Comparison of ENCODE assay signal across 1 cellular context in the genomic region with DNA sequence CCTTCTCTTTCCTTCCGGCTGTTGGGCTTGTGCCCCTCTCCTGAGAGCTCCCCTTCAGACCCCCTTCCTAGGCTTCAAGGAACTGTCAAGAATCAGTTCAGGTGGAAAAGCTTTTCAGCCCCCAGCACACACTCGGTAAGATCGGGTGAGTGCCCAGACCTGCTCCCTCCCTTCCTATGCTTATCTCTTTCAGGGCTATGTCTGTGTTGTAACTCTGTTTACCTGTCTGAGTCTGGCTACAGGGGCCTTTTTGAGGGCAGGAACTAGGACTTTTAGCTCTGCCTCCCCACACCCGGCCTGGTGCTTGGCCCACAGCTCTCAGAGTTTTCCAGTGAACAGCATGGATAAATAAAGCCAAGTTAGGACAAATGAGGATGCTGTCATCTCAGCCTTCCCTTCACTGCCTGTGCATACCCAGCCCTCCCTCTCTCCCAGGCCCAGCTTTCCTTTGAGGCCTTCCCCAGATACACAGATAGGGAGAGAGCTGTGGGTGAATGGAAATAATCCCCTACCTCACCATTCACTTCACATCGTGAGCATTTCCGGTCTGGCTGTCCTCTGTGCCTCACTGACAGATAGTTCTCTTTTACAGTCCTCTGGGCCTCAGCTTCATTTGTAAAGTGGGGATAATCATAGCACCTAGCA.
TF ChIP-seq lines count a peak whose summit lies in the region.

No MANE protein-coding gene starts in this region.

TF ChIP-seq in HepG2, 621 proteins besides CTCF, POLR2A, EP300 and RAD21 (continued from another document and continues in another):
- TF ChIP-seq MYPOP (CRISPR knock-in tag; IDR thresholded peaks at IDR 0.05) (no peak; the same call in 1 of the 2 replicates), PHF8 (CRISPR knock-in tag; IDR thresholded peaks at IDR 0.05) (peak; percentile 47), ZNF672 (CRISPR knock-in tag; IDR thresholded peaks at IDR 0.05) (no peak), ZNF678 (CRISPR knock-in tag; IDR thresholded peaks at IDR 0.05) (no peak), ZBTB20 (CRISPR knock-in tag; IDR thresholded peaks at IDR 0.05; ENCODE audit: borderline replicate concordance, low read depth) (peak; percentile 70), ZBTB49 (CRISPR knock-in tag; IDR thresholded peaks at IDR 0.05; ENCODE audit: borderline replicate concordance) (no peak), DRAP1 (CRISPR knock-in tag; IDR thresholded peaks at IDR 0.05) (peak; percentile 76), AKNA (CRISPR knock-in tag; IDR thresholded peaks at IDR 0.05; ENCODE audit: borderline replicate concordance) (no peak), ZNF569 (CRISPR knock-in tag; IDR thresholded peaks at IDR 0.05; ENCODE audit: borderline replicate concordance) (no peak), KAT8 (CRISPR knock-in tag; IDR thresholded peaks at IDR 0.05) (peak; percentile 76), ZBTB38 (CRISPR knock-in tag; IDR thresholded peaks at IDR 0.05) (peak; percentile 51; the same call in 1 of the 2 replicates), KDM1A (CRISPR knock-in tag; IDR thresholded peaks at IDR 0.05) (no peak), HDAC2 (CRISPR knock-in tag; IDR thresholded peaks at IDR 0.05) (peak; percentile 90), HNF1B (CRISPR knock-in tag; IDR thresholded peaks at IDR 0.05) (peak; percentile 65), ZNF547 (CRISPR knock-in tag; IDR thresholded peaks at IDR 0.05) (no peak), U2AF2 (IDR thresholded peaks at IDR 0.05; ENCODE audit: low read depth, low read length) (no peak), RBM22 (optimal IDR thresholded peaks at IDR 0.05; ENCODE audit: low read length) (peak; percentile 51), CHCHD3 (CRISPR knock-in tag; IDR thresholded peaks at IDR 0.05) (no peak), ARNT (IDR thresholded peaks at IDR 0.05) (no peak), ZNF20 (CRISPR knock-in tag; IDR thresholded peaks at IDR 0.05) (0 out of 2 replicates have a peak, but pooled peaks have one; percentile 15), CCAR2 (optimal IDR thresholded peaks at IDR 0.05; ENCODE audit: low read depth, low read length) (peak; percentile 31), NPAS2 (CRISPR knock-in tag; IDR thresholded peaks at IDR 0.05; ENCODE audit: borderline replicate concordance) (no peak), ZNF136 (CRISPR knock-in tag; IDR thresholded peaks at IDR 0.05; ENCODE audit: low read depth) (no peak), SOX6 (IDR thresholded peaks at IDR 0.05) (no peak), SOX6 (CRISPR knock-in tag; IDR thresholded peaks at IDR 0.05) (peak; percentile 85), SP1 (IDR thresholded peaks at IDR 0.05) (no peak), SP1 (CRISPR knock-in tag; IDR thresholded peaks at IDR 0.05) (no peak), ZSCAN29 (CRISPR knock-in tag; conservative IDR thresholded peaks at IDR 0.05) (peak; percentile 41; the same call in 1 of the 2 replicates), KLF12 (CRISPR knock-in tag; IDR thresholded peaks at IDR 0.05; ENCODE audit: borderline replicate concordance) (peak; percentile 55; the same call in 1 of the 2 replicates), ATF4 (CRISPR knock-in tag; IDR thresholded peaks at IDR 0.05) (no peak), BCL6 (CRISPR knock-in tag; IDR thresholded peaks at IDR 0.05) (peak; percentile 94), LCORL (IDR thresholded peaks at IDR 0.05) (no peak), LCORL (CRISPR knock-in tag; IDR thresholded peaks at IDR 0.05) (peak; percentile 71; the same call in 1 of the 2 replicates)
- TF ChIP-seq, protein P1, sequence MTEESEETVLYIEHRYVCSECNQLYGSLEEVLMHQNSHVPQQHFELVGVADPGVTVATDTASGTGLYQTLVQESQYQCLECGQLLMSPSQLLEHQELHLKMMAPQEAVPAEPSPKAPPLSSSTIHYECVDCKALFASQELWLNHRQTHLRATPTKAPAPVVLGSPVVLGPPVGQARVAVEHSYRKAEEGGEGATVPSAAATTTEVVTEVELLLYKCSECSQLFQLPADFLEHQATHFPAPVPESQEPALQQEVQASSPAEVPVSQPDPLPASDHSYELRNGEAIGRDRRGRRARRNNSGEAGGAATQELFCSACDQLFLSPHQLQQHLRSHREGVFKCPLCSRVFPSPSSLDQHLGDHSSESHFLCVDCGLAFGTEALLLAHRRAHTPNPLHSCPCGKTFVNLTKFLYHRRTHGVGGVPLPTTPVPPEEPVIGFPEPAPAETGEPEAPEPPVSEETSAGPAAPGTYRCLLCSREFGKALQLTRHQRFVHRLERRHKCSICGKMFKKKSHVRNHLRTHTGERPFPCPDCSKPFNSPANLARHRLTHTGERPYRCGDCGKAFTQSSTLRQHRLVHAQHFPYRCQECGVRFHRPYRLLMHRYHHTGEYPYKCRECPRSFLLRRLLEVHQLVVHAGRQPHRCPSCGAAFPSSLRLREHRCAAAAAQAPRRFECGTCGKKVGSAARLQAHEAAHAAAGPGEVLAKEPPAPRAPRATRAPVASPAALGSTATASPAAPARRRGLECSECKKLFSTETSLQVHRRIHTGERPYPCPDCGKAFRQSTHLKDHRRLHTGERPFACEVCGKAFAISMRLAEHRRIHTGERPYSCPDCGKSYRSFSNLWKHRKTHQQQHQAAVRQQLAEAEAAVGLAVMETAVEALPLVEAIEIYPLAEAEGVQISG (CRISPR knock-in tag; IDR thresholded peaks at IDR 0.05), result peak; percentile 67
- TF ChIP-seq, protein P2, sequence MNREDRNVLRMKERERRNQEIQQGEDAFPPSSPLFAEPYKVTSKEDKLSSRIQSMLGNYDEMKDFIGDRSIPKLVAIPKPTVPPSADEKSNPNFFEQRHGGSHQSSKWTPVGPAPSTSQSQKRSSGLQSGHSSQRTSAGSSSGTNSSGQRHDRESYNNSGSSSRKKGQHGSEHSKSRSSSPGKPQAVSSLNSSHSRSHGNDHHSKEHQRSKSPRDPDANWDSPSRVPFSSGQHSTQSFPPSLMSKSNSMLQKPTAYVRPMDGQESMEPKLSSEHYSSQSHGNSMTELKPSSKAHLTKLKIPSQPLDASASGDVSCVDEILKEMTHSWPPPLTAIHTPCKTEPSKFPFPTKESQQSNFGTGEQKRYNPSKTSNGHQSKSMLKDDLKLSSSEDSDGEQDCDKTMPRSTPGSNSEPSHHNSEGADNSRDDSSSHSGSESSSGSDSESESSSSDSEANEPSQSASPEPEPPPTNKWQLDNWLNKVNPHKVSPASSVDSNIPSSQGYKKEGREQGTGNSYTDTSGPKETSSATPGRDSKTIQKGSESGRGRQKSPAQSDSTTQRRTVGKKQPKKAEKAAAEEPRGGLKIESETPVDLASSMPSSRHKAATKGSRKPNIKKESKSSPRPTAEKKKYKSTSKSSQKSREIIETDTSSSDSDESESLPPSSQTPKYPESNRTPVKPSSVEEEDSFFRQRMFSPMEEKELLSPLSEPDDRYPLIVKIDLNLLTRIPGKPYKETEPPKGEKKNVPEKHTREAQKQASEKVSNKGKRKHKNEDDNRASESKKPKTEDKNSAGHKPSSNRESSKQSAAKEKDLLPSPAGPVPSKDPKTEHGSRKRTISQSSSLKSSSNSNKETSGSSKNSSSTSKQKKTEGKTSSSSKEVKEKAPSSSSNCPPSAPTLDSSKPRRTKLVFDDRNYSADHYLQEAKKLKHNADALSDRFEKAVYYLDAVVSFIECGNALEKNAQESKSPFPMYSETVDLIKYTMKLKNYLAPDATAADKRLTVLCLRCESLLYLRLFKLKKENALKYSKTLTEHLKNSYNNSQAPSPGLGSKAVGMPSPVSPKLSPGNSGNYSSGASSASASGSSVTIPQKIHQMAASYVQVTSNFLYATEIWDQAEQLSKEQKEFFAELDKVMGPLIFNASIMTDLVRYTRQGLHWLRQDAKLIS (CRISPR knock-in tag; IDR thresholded peaks at IDR 0.05), result no peak; the same call in 1 of the 2 replicates
- TF ChIP-seq, protein P3, sequence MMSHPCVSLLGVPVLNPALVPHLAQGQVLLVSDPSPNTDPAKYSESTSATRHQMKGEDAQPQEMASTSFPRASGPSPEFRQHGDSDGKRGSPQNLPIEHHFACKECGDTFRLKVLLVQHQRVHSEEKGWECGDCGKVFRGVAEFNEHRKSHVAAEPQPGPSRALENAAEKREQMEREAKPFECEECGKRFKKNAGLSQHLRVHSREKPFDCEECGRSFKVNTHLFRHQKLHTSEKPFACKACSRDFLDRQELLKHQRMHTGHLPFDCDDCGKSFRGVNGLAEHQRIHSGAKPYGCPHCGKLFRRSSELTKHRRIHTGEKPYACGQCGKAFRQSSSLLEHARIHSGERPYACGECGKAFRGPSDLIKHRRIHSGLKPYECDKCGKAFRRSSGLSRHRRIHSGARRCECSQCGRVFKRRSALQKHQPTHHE (CRISPR knock-in tag; IDR thresholded peaks at IDR 0.05; ENCODE audit: borderline replicate concordance), result peak; percentile 62; the same call in 1 of the 2 replicates
